In genomic region chr13:45047394-45048328, GRCh38 we compare ENCODE assay signal across 8 cellular contexts. TPM values are rescaled to one million over a fixed set of nuclear protein-coding genes. Genes with fewer than 3 reads are reported as not detected.
DNase-seq lines count a peak whose midpoint lies in the region; ATAC-seq and TF ChIP-seq lines count a peak whose summit lies in the region.

No MANE protein-coding gene starts in this region.

- no peaks in the 10 kb centered on the region for H3K27me3 ChIP-seq in BE2C

- H3K4me1 Mint-ChIP-seq in neural crest cell: peaks cover 13% of the 10 kb centered on the region
- H3K4me1 Mint-ChIP-seq in stimulated activated naive CD8-positive, alpha-beta T cell treated with anti-CD3 and anti-CD28 coated beads, Interleukin-15, Interleukin-2, amounts not matched to agents 100 ng/mL and 50 ng/mL, for 24 hours (ENCODE audit: low read depth): peaks cover 25% of the 10 kb centered on the region

- H3K9me3 ChIP-seq in BE2C: no peaks in the 10 kb centered on the region

- TF ChIP-seq CTCF in BE2C (IDR thresholded peaks at IDR 0.05; ENCODE audit: low read depth, low read length) (peak; percentile 94), LNCaP clone FGC (IDR thresholded peaks at IDR 0.05; ENCODE audit: control insufficient read depth, extremely low read depth, insufficient read depth) (peak; percentile 76), neural crest cell (conservative IDR thresholded peaks at IDR 0.05) (peak; percentile 94)

- no peaks in the 10 kb centered on the region for H3K36me3 Mint-ChIP-seq in neural crest cell (ENCODE audit: low read depth)
- no peaks in the 10 kb centered on the region for H3K36me3 Mint-ChIP-seq in stimulated activated naive CD8-positive, alpha-beta T cell treated with anti-CD3 and anti-CD28 coated beads, Interleukin-15, Interleukin-2, amounts not matched to agents 100 ng/mL and 50 ng/mL, for 24 hours (ENCODE audit: low read depth)

- H3K36me3 ChIP-seq in BE2C: no peaks in the 10 kb centered on the region

- peaks cover 6% of the 10 kb centered on the region for H3K27me3 Mint-ChIP-seq in neural crest cell (ENCODE audit: low read depth)
- peaks cover 49% of the 10 kb centered on the region for H3K27me3 Mint-ChIP-seq in stimulated activated naive CD8-positive, alpha-beta T cell treated with anti-CD3 and anti-CD28 coated beads, Interleukin-15, Interleukin-2, amounts not matched to agents 100 ng/mL and 50 ng/mL, for 24 hours

- no peaks in the 10 kb centered on the region for H3K9me3 Mint-ChIP-seq in neural crest cell
- H3K9me3 Mint-ChIP-seq in stimulated activated naive CD8-positive, alpha-beta T cell treated with anti-CD3 and anti-CD28 coated beads, Interleukin-15, Interleukin-2, amounts not matched to agents 100 ng/mL and 50 ng/mL, for 24 hours: no peaks in the 10 kb centered on the region

- ATAC-seq in GM19455 (IDR thresholded peaks at IDR 0.05; ENCODE audit: unreplicated experiment): peak; percentile 54

- DNase-seq in BE2C (peak; percentile 80), LNCaP clone FGC (ENCODE audit: low read depth) (peak; percentile 37), SHP77 treated with DMSO at 0.1 percent for 48 hours (lab: John Stamatoyannopoulos, UW) (peak; percentile 17), foreskin melanocyte (peak; percentile 73), neural crest cell (ENCODE audit: low read depth, low spot score) (peak; percentile 74)
- DNase-seq in activated gamma-delta T cell treated with anti-CD3 and anti-CD28 coated beads, Interleukin-2, amount 50 U/mL, for 16 hours (ENCODE audit: low read depth): peak; percentile 60

- peak overlapping the region; percentile 65 for H3K27ac Mint-ChIP-seq in neural crest cell (ENCODE audit: unreplicated experiment)
- no peak overlapping the region for H3K27ac Mint-ChIP-seq in stimulated activated naive CD8-positive, alpha-beta T cell treated with anti-CD3 and anti-CD28 coated beads, Interleukin-15, Interleukin-2, amounts not matched to agents 100 ng/mL and 50 ng/mL, for 24 hours

- H3K4me1 ChIP-seq in BE2C: no peaks in the 10 kb centered on the region

- H3K4me3 ChIP-seq in BE2C (ENCODE audit: low read depth, low read length) (peak overlapping the region; percentile 68), LNCaP clone FGC (ENCODE audit: low read depth, low read length) (no peak overlapping the region)

- peak overlapping the region; percentile 88 for H3K4me3 Mint-ChIP-seq in neural crest cell
- H3K4me3 Mint-ChIP-seq in stimulated activated naive CD8-positive, alpha-beta T cell treated with anti-CD3 and anti-CD28 coated beads, Interleukin-15, Interleukin-2, amounts not matched to agents 100 ng/mL and 50 ng/mL, for 24 hours: peak overlapping the region; percentile 82

RNA-seq across cellular contexts. Expression of gene GPALPP1, which starts 58.3 kb away (rescaled TPM):
- polyA plus RNA-seq in BE2C (2012; ENCODE audit: insufficient read depth, insufficient read length, low read depth): 16.7 TPM
- 32.9 and 37.2 TPM in 2 replicates for total RNA-seq in neural crest cell

RNA-seq across cellular contexts. Expression of gene NUFIP1, which starts 58.4 kb away (rescaled TPM):
- 10.1 TPM for polyA plus RNA-seq in BE2C (2012; ENCODE audit: insufficient read depth, insufficient read length, low read depth)
- total RNA-seq in neural crest cell: 11.6 and 12.8 TPM in 2 replicates

Comparison
In these comparisons a context has a peak if more than half of its experiments do, and no peak if none do; other contexts are left out.
1. DNase-seq: peak in every context shown above with its lines; median percentile 80 in BE2C; 74 in neural crest cell; 73 in foreskin melanocyte; 60 in activated gamma-delta T cell treated with anti-CD3 and anti-CD28 coated beads, Interleukin-2, amount 50 U/mL, for 16 hours; 37 in LNCaP clone FGC; 17 in SHP77 treated with DMSO at 0.1 percent for 48 hours.